17 cellular contexts compared by ENCODE assay signal in genomic region chr3:175288616-175289015, GRCh38.
DNase-seq lines count a peak whose midpoint lies in the region; ATAC-seq and TF ChIP-seq lines count a peak whose summit lies in the region.
"Had no signal": no experiment of that assay in that cellular context is flagged by ENCODE, and none has a peak within 500 bp of the region (broad histone marks: within the 10 kb centered on the region; RNA-seq: fewer than 3 reads in every experiment).

No MANE protein-coding gene starts in this region.

- no peak for ATAC-seq in HG02852 (IDR thresholded peaks at IDR 0.05; ENCODE audit: unreplicated experiment)
- ATAC-seq: CD8-positive, alpha-beta T cell had no signal

- H3K27me3 ChIP-seq in BE2C: no peaks in the 10 kb centered on the region
- H3K27me3 ChIP-seq in sigmoid colon: no peaks in the 10 kb centered on the region
- H3K27me3 ChIP-seq: BLaER1 treated with 17β-estradiol and CSF1 and Interleukin-3, amounts not matched to agents 10 nM and 100 nM; SJCRH30 had no signal

- in situ Hi-C loops in astrocyte of the cerebellum (cut with HindIII; ENCODE audit: low sequenced_read_pairs): no loop called here

- TF ChIP-seq POLR2A in sigmoid colon (IDR thresholded peaks at IDR 0.05): no peak

- H3K4me3 ChIP-seq in astrocyte of the cerebellum (ENCODE audit: low read depth, low read length) (no peak overlapping the region), fibroblast of pulmonary artery (replicated peaks; ENCODE audit: low read depth, low read length) (no peak overlapping the region), BE2C (ENCODE audit: low read depth, low read length) (no peak overlapping the region), sigmoid colon (no peak overlapping the region)
- H3K4me3 ChIP-seq: BLaER1 treated with 17β-estradiol and CSF1 and Interleukin-3, amounts not matched to agents 10 nM and 100 nM; SJCRH30 had no signal

- H3K36me3 ChIP-seq in BE2C (no peaks in the 10 kb centered on the region), sigmoid colon (no peaks in the 10 kb centered on the region)
- H3K36me3 ChIP-seq: BLaER1 treated with 17β-estradiol and CSF1 and Interleukin-3, amounts not matched to agents 10 nM and 100 nM; SJCRH30 had no signal

- WGBS in sigmoid colon, 2 donors: 94 to 97% methylated on average over 4 of the region's 4 CpGs

- H3K27ac ChIP-seq in sigmoid colon: no peak overlapping the region
- H3K27ac ChIP-seq: BLaER1 treated with 17β-estradiol and CSF1 and Interleukin-3, amounts not matched to agents 10 nM and 100 nM; SJCRH30 had no signal

- TF ChIP-seq EP300 in sigmoid colon (IDR thresholded peaks at IDR 0.05): no peak

- TF ChIP-seq CTCF in astrocyte of the cerebellum (IDR thresholded peaks at IDR 0.05; ENCODE audit: low read depth, low read length, missing control alignments) (no peak), fibroblast of pulmonary artery (IDR thresholded peaks at IDR 0.05; ENCODE audit: low read length, missing control alignments) (no peak), BE2C (IDR thresholded peaks at IDR 0.05; ENCODE audit: low read depth, low read length) (no peak), sigmoid colon (IDR thresholded peaks at IDR 0.05) (no peak)

- intact Hi-C loops in sigmoid colon (cut with DNase I): no loop called here

- H3K9me3 ChIP-seq in BE2C (no peaks in the 10 kb centered on the region), sigmoid colon (no peaks in the 10 kb centered on the region)
- H3K9me3 ChIP-seq: BLaER1 treated with 17β-estradiol and CSF1 and Interleukin-3, amounts not matched to agents 10 nM and 100 nM; SJCRH30 had no signal

- H3K4me1 ChIP-seq in BE2C: no peaks in the 10 kb centered on the region
- H3K4me1 ChIP-seq in sigmoid colon: no peaks in the 10 kb centered on the region
- H3K4me1 ChIP-seq: BLaER1 treated with 17β-estradiol and CSF1 and Interleukin-3, amounts not matched to agents 10 nM and 100 nM; SJCRH30 had no signal

- peak; percentile 41 for DNase-seq in EH (ENCODE audit: low read depth)
- DNase-seq in NCI-H2227 (lab: John Stamatoyannopoulos, UW; ENCODE audit: unreplicated experiment): peak; percentile 32
- DNase-seq in astrocyte of the cerebellum (ENCODE audit: low read depth): peak; percentile 42
- DNase-seq in fibroblast of pulmonary artery (ENCODE audit: low read depth): peak; percentile 53
- no peak for DNase-seq in NOMO-1 treated with DMSO at 0.1 percent for 48 hours (lab: John Stamatoyannopoulos, UW; ENCODE audit: unreplicated experiment)
- no peak for DNase-seq in BE2C
- no peak for DNase-seq in sigmoid colon
- DNase-seq: CD8-positive, alpha-beta T cell; DMS53; HFFc6; KG1; NCI-H1417 treated with DMSO at 0.1 percent for 48 hours; NCI-H1930; NCI-H524 treated with DMSO at 0.1 percent for 48 hours; SJCRH30 had no signal

Comparison
In these comparisons a context has a peak if more than half of its experiments do, and no peak if none do; other contexts are left out.
1. DNase-seq: peak in EH (single experiment), NCI-H2227 (single experiment), astrocyte of the cerebellum (single experiment) and fibroblast of pulmonary artery (single experiment); none in NOMO-1 treated with DMSO at 0.1 percent for 48 hours (single experiment), BE2C (single experiment) and sigmoid colon (single experiment).